18 cellular contexts compared by ENCODE assay signal in the genomic region with DNA sequence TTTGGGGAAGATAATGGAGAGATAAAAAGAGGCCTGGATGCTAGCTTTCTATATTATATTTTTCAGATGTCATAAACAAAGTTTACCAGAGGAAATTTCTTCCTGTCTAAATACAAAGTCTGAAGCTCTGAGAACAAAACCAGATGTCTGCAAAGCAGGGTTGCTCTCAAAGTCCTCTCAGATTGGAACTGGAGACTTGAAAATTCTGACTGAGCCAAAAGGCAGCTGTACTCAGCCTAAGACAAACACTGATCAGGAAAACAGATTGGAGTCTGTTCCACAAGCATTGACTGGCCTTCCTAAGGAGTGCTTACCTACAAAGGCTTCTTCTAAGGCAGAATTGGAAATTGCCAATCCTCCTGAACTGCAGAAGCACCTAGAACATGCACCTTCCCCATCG.
"Had no signal": no experiment of that assay in that cellular context is flagged by ENCODE, and none has a peak within 500 bp of the region (broad histone marks: within the 10 kb centered on the region; RNA-seq: fewer than 3 reads in every experiment).

No MANE protein-coding gene starts in this region.

- H3K27ac Mint-ChIP-seq: activated CD8-positive, alpha-beta T cell treated with anti-CD3 and anti-CD28 coated beads, Interleukin-2, amount 10 ng/mL, durations not matched to agents 7 days and 5 days; nephron; progenitor cell of endocrine pancreas; T-helper 2 cell treated with Interferon-gamma antibody and Interleukin-4, amounts not matched to agents 5 μg/mL and 100 μg/mL, for 36 hours had no signal

- H3K4me3 Mint-ChIP-seq: activated CD8-positive, alpha-beta T cell treated with anti-CD3 and anti-CD28 coated beads, Interleukin-2, amount 10 ng/mL, durations not matched to agents 7 days and 5 days; effector memory CD8-positive, alpha-beta T cell; nephron; T-helper 2 cell treated with Interferon-gamma antibody and Interleukin-4, amounts not matched to agents 5 μg/mL and 100 μg/mL, for 36 hours had no signal

- H3K9me3 ChIP-seq: SJSA1 had no signal

- H3K4me3 ChIP-seq: SJSA1 had no signal

- ATAC-seq: activated CD8-positive, alpha-beta T cell treated with anti-CD3 and anti-CD28 coated beads, Interleukin-2, amount 10 ng/mL, durations not matched to agents 7 days and 5 days; effector memory CD8-positive, alpha-beta T cell had no signal

- H3K27me3 ChIP-seq: SJSA1 had no signal

- H3K27me3 Mint-ChIP-seq: effector memory CD8-positive, alpha-beta T cell; progenitor cell of endocrine pancreas had no signal

- H3K27ac ChIP-seq: SJSA1 had no signal

- H3K9me3 Mint-ChIP-seq: effector memory CD8-positive, alpha-beta T cell; nephron; T-helper 2 cell treated with Interferon-gamma antibody and Interleukin-4, amounts not matched to agents 5 μg/mL and 100 μg/mL, for 36 hours had no signal

- DNase-seq: activated CD4-positive, CD25-positive, alpha-beta regulatory T cell treated with anti-CD3 and anti-CD28 coated beads, Interleukin-2, amount 50 U/mL, for 72 hours; activated CD8-positive, alpha-beta memory T cell treated with anti-CD3 and anti-CD28 coated beads, Interleukin-2, amount 50 U/mL, for 4 hours; activated CD8-positive, alpha-beta T cell treated with anti-CD3 and anti-CD28 coated beads, Interleukin-2, amount 10 ng/mL, durations not matched to agents 7 days and 5 days; activated naive CD4-positive, alpha-beta T cell treated with Interleukin-2 at 50 U/mL for 16 hours; anterior cingulate cortex; dermis blood vessel endothelial cell; effector memory CD8-positive, alpha-beta T cell; head of caudate nucleus; kidney glomerular epithelial cell; mesenchymal stem cell; nucleus accumbens; stimulated activated CD4-positive, alpha-beta T cell treated with anti-CD3 and anti-CD28 coated beads, Interleukin-12 subunit alpha, Interleukin-12 subunit beta, amount 100 ng/mL, for 4 hours; stimulated activated CD4-positive, alpha-beta T cell treated with anti-CD3 and anti-CD28 coated beads, Interleukin-2, amount 100 ng/mL, for 24 hours had no signal

- FAIRE-seq: frontal cortex had no signal

- H3K4me1 ChIP-seq: SJSA1 had no signal
